Comparison of ENCODE assay signal across 11 cellular contexts in genomic region chr11:73520358-73521061, GRCh38.
DNase-seq lines count a peak whose midpoint lies in the region; ATAC-seq lines count a peak whose summit lies in the region.
"Had no signal": no experiment of that assay in that cellular context is flagged by ENCODE, and none has a peak within 500 bp of the region (broad histone marks: within the 10 kb centered on the region; RNA-seq: fewer than 3 reads in every experiment).

No MANE protein-coding gene starts in this region.

- peaks cover 19% of the 10 kb centered on the region for H3K4me1 Mint-ChIP-seq in activated CD4-positive, alpha-beta memory T cell treated with anti-CD3 and anti-CD28 coated beads for 36 hours (ENCODE audit: low read depth)
- peaks cover 23% of the 10 kb centered on the region for H3K4me1 Mint-ChIP-seq in activated CD4-positive, alpha-beta memory T cell treated with anti-CD3 and anti-CD28 coated beads, Interleukin-2, amount 10 ng/mL, durations not matched to agents 7 days and 5 days

- intact Hi-C loops in activated CD4-positive, alpha-beta memory T cell treated with anti-CD3 and anti-CD28 coated beads for 36 hours (cut with micrococcal nuclease) = no loop called here

- peak overlapping the region; percentile 68 for H3K27ac Mint-ChIP-seq in activated CD4-positive, alpha-beta memory T cell treated with anti-CD3 and anti-CD28 coated beads for 36 hours
- H3K27ac Mint-ChIP-seq in activated CD4-positive, alpha-beta memory T cell treated with anti-CD3 and anti-CD28 coated beads, Interleukin-2, amount 10 ng/mL, durations not matched to agents 7 days and 5 days = no peak overlapping the region
- H3K27ac Mint-ChIP-seq in activated naive CD4-positive, alpha-beta T cell treated with anti-CD3 and anti-CD28 coated beads, Interleukin-2, amount 50 U/mL, for 72 hours = peak overlapping the region; percentile 19 to 78

- no peaks in the 10 kb centered on the region for H3K36me3 Mint-ChIP-seq in activated CD4-positive, alpha-beta memory T cell treated with anti-CD3 and anti-CD28 coated beads for 36 hours
- peaks cover 2% of the 10 kb centered on the region for H3K36me3 Mint-ChIP-seq in activated CD4-positive, alpha-beta memory T cell treated with anti-CD3 and anti-CD28 coated beads, Interleukin-2, amount 10 ng/mL, durations not matched to agents 7 days and 5 days (ENCODE audit: low read depth)
- H3K36me3 Mint-ChIP-seq in activated naive CD4-positive, alpha-beta T cell treated with anti-CD3 and anti-CD28 coated beads, Interleukin-2, amount 50 U/mL, for 72 hours = peaks cover 0 to 22% of the 10 kb centered on the region in 2 donors

- POLR2A ChIA-PET in activated CD4-positive, alpha-beta memory T cell treated with anti-CD3 and anti-CD28 coated beads for 36 hours (lab: Charles Lee) = interaction anchor here (0.6 kb wide), 1 partner anchor 95 kb away, joined by 3 read pairs; no protein-coding TSS in a partner anchor
- POLR2A ChIA-PET in activated CD4-positive, alpha-beta memory T cell treated with anti-CD3 and anti-CD28 coated beads, Interleukin-2, amount 10 ng/mL, durations not matched to agents 7 days and 5 days (lab: Charles Lee) = no interaction called here

- no peak for DNase-seq in activated CD4-positive, alpha-beta memory T cell treated with anti-CD3 and anti-CD28 coated beads for 36 hours
- DNase-seq in activated CD4-positive, alpha-beta memory T cell treated with anti-CD3 and anti-CD28 coated beads, Interleukin-2, amount 10 ng/mL, durations not matched to agents 7 days and 5 days = no peak
- DNase-seq in NCI-H1417 treated with DMSO at 0.1 percent for 48 hours (lab: John Stamatoyannopoulos, UW) = peak; percentile 22
- DNase-seq in activated naive CD4-positive, alpha-beta T cell treated with anti-CD3 and anti-CD28 coated beads, Interleukin-2, amount 50 U/mL, for 72 hours (ENCODE audit: low spot score in 2 of 2) = no peak
- DNase-seq in skeletal muscle cell (ENCODE audit: low read depth) = peak; percentile 12
- DNase-seq: head of caudate nucleus; NK-92 treated with Interleukin-12 subunit alpha and Interleukin-12 subunit beta, amount 100 ng/mL, for 24 hours; uterus had no signal

- CTCF ChIA-PET in activated CD4-positive, alpha-beta memory T cell treated with anti-CD3 and anti-CD28 coated beads for 36 hours (lab: Charles Lee) = no interaction called here
- CTCF ChIA-PET in activated CD4-positive, alpha-beta memory T cell treated with anti-CD3 and anti-CD28 coated beads, Interleukin-2, amount 10 ng/mL, durations not matched to agents 7 days and 5 days (lab: Charles Lee) = interaction anchor here (0.6 kb wide), 1 partner anchor 673 kb away, joined by 4 read pairs; no protein-coding TSS in a partner anchor

- H3K4me3 Mint-ChIP-seq in activated CD4-positive, alpha-beta memory T cell treated with anti-CD3 and anti-CD28 coated beads for 36 hours = no peak overlapping the region
- H3K4me3 Mint-ChIP-seq in activated CD4-positive, alpha-beta memory T cell treated with anti-CD3 and anti-CD28 coated beads, Interleukin-2, amount 10 ng/mL, durations not matched to agents 7 days and 5 days = no peak overlapping the region

- no peaks in the 10 kb centered on the region for H3K9me3 Mint-ChIP-seq in activated CD4-positive, alpha-beta memory T cell treated with anti-CD3 and anti-CD28 coated beads for 36 hours
- H3K9me3 Mint-ChIP-seq in activated CD4-positive, alpha-beta memory T cell treated with anti-CD3 and anti-CD28 coated beads, Interleukin-2, amount 10 ng/mL, durations not matched to agents 7 days and 5 days = no peaks in the 10 kb centered on the region
- H3K9me3 Mint-ChIP-seq in activated naive CD4-positive, alpha-beta T cell treated with anti-CD3 and anti-CD28 coated beads, Interleukin-2, amount 50 U/mL, for 72 hours = peaks cover 0 to 4% of the 10 kb centered on the region in 2 donors

- ATAC-seq in activated naive CD4-positive, alpha-beta T cell treated with anti-CD3 and anti-CD28 coated beads, Interleukin-2, amount 50 U/mL, for 72 hours = peak; percentile 20 to 35
- ATAC-seq in GM18861 (IDR thresholded peaks at IDR 0.05; ENCODE audit: unreplicated experiment) (no peak), HG03095 (IDR thresholded peaks at IDR 0.05; ENCODE audit: unreplicated experiment) (no peak), HG03460 (IDR thresholded peaks at IDR 0.05; ENCODE audit: unreplicated experiment) (no peak)

- H3K4me3 ChIP-seq in skeletal muscle cell (ENCODE audit: low read depth, low read length) = no peak overlapping the region
- H3K4me3 ChIP-seq: uterus had no signal

- H3K27me3 Mint-ChIP-seq in activated CD4-positive, alpha-beta memory T cell treated with anti-CD3 and anti-CD28 coated beads for 36 hours = no peaks in the 10 kb centered on the region
- H3K27me3 Mint-ChIP-seq in activated CD4-positive, alpha-beta memory T cell treated with anti-CD3 and anti-CD28 coated beads, Interleukin-2, amount 10 ng/mL, durations not matched to agents 7 days and 5 days = no peaks in the 10 kb centered on the region

Comparison
In these comparisons a context has a peak if more than half of its experiments do, and no peak if none do; other contexts are left out.
1. DNase-seq: peak in NCI-H1417 treated with DMSO at 0.1 percent for 48 hours (single experiment) and skeletal muscle cell (single experiment); none in activated CD4-positive, alpha-beta memory T cell treated with anti-CD3 and anti-CD28 coated beads for 36 hours (single experiment), activated CD4-positive, alpha-beta memory T cell treated with anti-CD3 and anti-CD28 coated beads, Interleukin-2, amount 10 ng/mL, durations not matched to agents 7 days and 5 days (single experiment) and activated naive CD4-positive, alpha-beta T cell treated with anti-CD3 and anti-CD28 coated beads, Interleukin-2, amount 50 U/mL, for 72 hours (0 of 2).
2. ATAC-seq: peak in activated naive CD4-positive, alpha-beta T cell treated with anti-CD3 and anti-CD28 coated beads, Interleukin-2, amount 50 U/mL, for 72 hours (2 of 2); none in GM18861 (single experiment), HG03095 (single experiment) and HG03460 (single experiment).